9 cellular contexts compared by ENCODE assay signal in genomic region chr1:44035726-44036408, GRCh38. TPM values are rescaled to one million over a fixed set of nuclear protein-coding genes. Genes with fewer than 3 reads are reported as not detected.
DNase-seq lines count a peak whose midpoint lies in the region; ATAC-seq and TF ChIP-seq lines count a peak whose summit lies in the region.
"Had no signal": no experiment of that assay in that cellular context is flagged by ENCODE, and none has a peak within 500 bp of the region (broad histone marks: within the 10 kb centered on the region; RNA-seq: fewer than 3 reads in every experiment).

No MANE protein-coding gene starts in this region.

- no peaks in the 10 kb centered on the region for H3K9me2 ChIP-seq in OCI-LY7 (ENCODE audit: insufficient read depth, low read length)

- no peak overlapping the region for H4K8ac ChIP-seq in trophoblast cell (ENCODE audit: low read depth, low read length)

- H2AK5ac ChIP-seq in trophoblast cell (ENCODE audit: low read length), result no peak overlapping the region

- no peak overlapping the region for H3K27ac Mint-ChIP-seq in activated T-helper 1 cell treated with anti-CD3 and anti-CD28 coated beads, Interleukin-12 subunit alpha, Interleukin-12 subunit beta, Interleukin-2, Interleukin-4 antibody, amounts not matched to agents 30 ng/mL and 10 ng/mL and 1 ng/mL, durations not matched to agents 14 hours and 24 hours and 36 hours

- H3K4me3 Mint-ChIP-seq in activated T-helper 1 cell treated with anti-CD3 and anti-CD28 coated beads, Interleukin-12 subunit alpha, Interleukin-12 subunit beta, Interleukin-2, Interleukin-4 antibody, amounts not matched to agents 30 ng/mL and 10 ng/mL and 1 ng/mL, durations not matched to agents 14 hours and 24 hours and 36 hours, result no peak overlapping the region

- H3K4ac ChIP-seq in trophoblast cell (ENCODE audit: low read depth, low read length), result no peak overlapping the region

- H3K23ac ChIP-seq in trophoblast cell (ENCODE audit: low read length), result no peak overlapping the region

- no peak overlapping the region for H2BK120ac ChIP-seq in trophoblast cell (ENCODE audit: insufficient read depth, low read length, poor library complexity)

- H3K4me1 ChIP-seq in A673 (ENCODE audit: insufficient read depth, low read length, poor library complexity, severe bottlenecking) (peaks cover 27% of the 10 kb centered on the region), OCI-LY7 (ENCODE audit: insufficient read depth, low read length, poor library complexity, severe bottlenecking) (peaks cover 17% of the 10 kb centered on the region), ectodermal cell (ENCODE audit: control insufficient read depth, insufficient read depth, low read length) (peaks cover 37% of the 10 kb centered on the region), trophoblast cell (ENCODE audit: control insufficient read depth in 1 of 2, insufficient read depth in 2 of 2, low read length in 2 of 2) (peaks cover 12 to 15% of the 10 kb centered on the region in 2 experiments)

- H3K36me3 ChIP-seq in A673 (ENCODE audit: insufficient read depth, low read length, poor library complexity, severe bottlenecking), result no peaks in the 10 kb centered on the region
- no peaks in the 10 kb centered on the region for H3K36me3 ChIP-seq in OCI-LY7 (ENCODE audit: insufficient read depth, low read length)
- H3K36me3 ChIP-seq in ectodermal cell (ENCODE audit: control insufficient read depth, insufficient read depth, low read length), result no peaks in the 10 kb centered on the region
- no peaks in the 10 kb centered on the region for H3K36me3 ChIP-seq in trophoblast cell (ENCODE audit: control insufficient read depth in 1 of 2, insufficient read depth in 2 of 2, low read length in 2 of 2)
- H3K36me3 ChIP-seq: colonic mucosa had no signal

- no peak overlapping the region for H2BK5ac ChIP-seq in trophoblast cell (ENCODE audit: low read depth, low read length, poor library complexity)

- H3K4me3 ChIP-seq in A673 (ENCODE audit: low read depth, low read length, poor library complexity, severe bottlenecking), result no peak overlapping the region
- H3K4me3 ChIP-seq in OCI-LY7 (ENCODE audit: low read depth, low read length, poor library complexity, severe bottlenecking), result no peak overlapping the region
- no peak overlapping the region for H3K4me3 ChIP-seq in ectodermal cell (ENCODE audit: insufficient read depth, low read depth, low read length)
- no peak overlapping the region for H3K4me3 ChIP-seq in trophoblast cell (ENCODE audit: low read depth, low read length)
- H3K4me3 ChIP-seq: colonic mucosa had no signal

- H3K36me3 Mint-ChIP-seq in activated T-helper 1 cell treated with anti-CD3 and anti-CD28 coated beads, Interleukin-12 subunit alpha, Interleukin-12 subunit beta, Interleukin-2, Interleukin-4 antibody, amounts not matched to agents 30 ng/mL and 10 ng/mL and 1 ng/mL, durations not matched to agents 14 hours and 24 hours and 36 hours (ENCODE audit: low read depth), result no peaks in the 10 kb centered on the region

- no peaks in the 10 kb centered on the region for H3K79me2 ChIP-seq in OCI-LY7 (ENCODE audit: insufficient read depth, low read depth, low read length)
- no peaks in the 10 kb centered on the region for H3K79me2 ChIP-seq in trophoblast cell (ENCODE audit: control insufficient read depth, insufficient read depth, low read length, poor library complexity)

- H4K12ac ChIP-seq in trophoblast cell (ENCODE audit: low read depth, low read length), result no peak overlapping the region

- no peak overlapping the region for H4K91ac ChIP-seq in trophoblast cell (ENCODE audit: low read depth, low read length)

- no peaks in the 10 kb centered on the region for H4K20me1 ChIP-seq in OCI-LY7 (ENCODE audit: insufficient read depth, low read length)

- POLR2A ChIA-PET in A673 (lab: Charles Lee; ENCODE audit: low non-redundant PET), result no interaction called here
- POLR2A ChIA-PET in OCI-LY7 (lab: Charles Lee), result interaction anchor here (0.6 kb wide), 1 partner anchor 90 kb away, joined by 3 read pairs; no protein-coding TSS in a partner anchor

- H3K14ac ChIP-seq in trophoblast cell (ENCODE audit: low read length), result no peak overlapping the region

- no peak overlapping the region for H3K18ac ChIP-seq in trophoblast cell (ENCODE audit: low read length)

- H3K9me3 Mint-ChIP-seq in activated T-helper 1 cell treated with anti-CD3 and anti-CD28 coated beads, Interleukin-12 subunit alpha, Interleukin-12 subunit beta, Interleukin-2, Interleukin-4 antibody, amounts not matched to agents 30 ng/mL and 10 ng/mL and 1 ng/mL, durations not matched to agents 14 hours and 24 hours and 36 hours, result no peaks in the 10 kb centered on the region

- 0 out of 2 replicates have a peak, but pooled peaks have one; percentile 7 for TF ChIP-seq CTCF in A673 (conservative IDR thresholded peaks at IDR 0.05; ENCODE audit: low read depth, low read length)
- TF ChIP-seq CTCF in OCI-LY7 (conservative IDR thresholded peaks at IDR 0.05; ENCODE audit: low read length), result peak; percentile 38; the same call in 1 of the 2 replicates

- H2AFZ ChIP-seq in OCI-LY7 (ENCODE audit: low read length) (no peak overlapping the region), trophoblast cell (ENCODE audit: insufficient read depth, low read length, poor library complexity) (no peak overlapping the region)

- H2BK12ac ChIP-seq in trophoblast cell (ENCODE audit: low read length), result no peak overlapping the region

- H3K79me1 ChIP-seq in trophoblast cell (ENCODE audit: low read length), result peaks cover 4% of the 10 kb centered on the region

- H3K27me3 Mint-ChIP-seq in activated T-helper 1 cell treated with anti-CD3 and anti-CD28 coated beads, Interleukin-12 subunit alpha, Interleukin-12 subunit beta, Interleukin-2, Interleukin-4 antibody, amounts not matched to agents 30 ng/mL and 10 ng/mL and 1 ng/mL, durations not matched to agents 14 hours and 24 hours and 36 hours (ENCODE audit: insufficient read depth), result peaks cover 9% of the 10 kb centered on the region

- H3K27me3 ChIP-seq in A673 (replicated peaks; ENCODE audit: insufficient read depth, low read depth, low read length, poor library complexity) (no peaks in the 10 kb centered on the region), ectodermal cell (ENCODE audit: control insufficient read depth, insufficient read depth, low read length, poor library complexity, severe bottlenecking) (no peaks in the 10 kb centered on the region), trophoblast cell (ENCODE audit: insufficient read depth, low read length) (no peaks in the 10 kb centered on the region)
- H3K27me3 ChIP-seq: colonic mucosa had no signal

- H3K27ac ChIP-seq in A673 (ENCODE audit: low read depth, low read length, poor library complexity, severe bottlenecking) (peak overlapping the region; percentile 28), OCI-LY7 (ENCODE audit: low read depth, low read length, poor library complexity, severe bottlenecking) (no peak overlapping the region), ectodermal cell (ENCODE audit: insufficient read depth, low read depth, low read length, poor library complexity, severe bottlenecking) (peak overlapping the region; percentile 51), trophoblast cell (ENCODE audit: low read depth, low read length) (no peak overlapping the region)
- H3K27ac ChIP-seq: colonic mucosa had no signal

- ATAC-seq in GM18868 (IDR thresholded peaks at IDR 0.05; ENCODE audit: unreplicated experiment), result no peak

- intact Hi-C loops in A673 (cut with micrococcal nuclease; ENCODE audit: unreplicated experiment), result loop anchor here (1.0 to 5.0 kb wide), 2 partner anchors 31 to 274 kb away; no protein-coding TSS in a partner anchor
- intact Hi-C loops in OCI-LY7 (cut with micrococcal nuclease; ENCODE audit: unreplicated experiment), result loop anchor here (1.0 to 5.0 kb wide), 3 partner anchors 31 to 509 kb away; no protein-coding TSS in a partner anchor
- intact Hi-C loops in activated T-helper 1 cell treated with anti-CD3 and anti-CD28 coated beads, Interleukin-12 subunit alpha, Interleukin-12 subunit beta, Interleukin-2, Interleukin-4 antibody, amounts not matched to agents 30 ng/mL and 10 ng/mL and 1 ng/mL, durations not matched to agents 14 hours and 24 hours and 36 hours (cut with micrococcal nuclease), result loop anchor here (1.0 kb wide), 4 partner anchors 31 to 507 kb away; partner anchors contain the start of gene IPO13

- no peak overlapping the region for H3K9ac ChIP-seq in trophoblast cell (ENCODE audit: low read length)

- H3K4me2 ChIP-seq in OCI-LY7 (ENCODE audit: low read length) (no peak overlapping the region), trophoblast cell (ENCODE audit: low read length) (no peak overlapping the region)

- H3K4me1 Mint-ChIP-seq in activated T-helper 1 cell treated with anti-CD3 and anti-CD28 coated beads, Interleukin-12 subunit alpha, Interleukin-12 subunit beta, Interleukin-2, Interleukin-4 antibody, amounts not matched to agents 30 ng/mL and 10 ng/mL and 1 ng/mL, durations not matched to agents 14 hours and 24 hours and 36 hours (ENCODE audit: low read depth), result peaks cover 14% of the 10 kb centered on the region

- DNase-seq in A673 (ENCODE audit: low spot score) (no peak), OCI-LY7 (ENCODE audit: low spot score) (no peak), myocyte (ENCODE audit: low read depth) (peak; percentile 37), trophoblast cell (no peak), HuH-7 (ENCODE audit: low spot score) (no peak)
- no peak for DNase-seq in activated T-helper 1 cell treated with anti-CD3 and anti-CD28 coated beads, Interleukin-12 subunit alpha, Interleukin-12 subunit beta, Interleukin-2, Interleukin-4 antibody, amounts not matched to agents 30 ng/mL and 10 ng/mL and 1 ng/mL, durations not matched to agents 14 hours and 24 hours and 36 hours (ENCODE audit: low spot score)

- BruUV-seq in A673 (replicated peaks; lab: Mats Ljungman, UMichigan), result no TSS peak
- no TSS peak for BruUV-seq in OCI-LY7 (replicated peaks; lab: Mats Ljungman, UMichigan)

- 83 to 86% methylated on average over 8 of the region's 8 CpGs for WGBS in ectodermal cell, 2 experiments
- no CpG with 5 or more reads among the region's 8 CpGs for WGBS in trophoblast cell (ENCODE audit: extremely low coverage, insufficient coverage, insufficient read length)

- no peaks in the 10 kb centered on the region for H3K9me3 ChIP-seq in A673 (ENCODE audit: low read depth, low read length, poor library complexity, severe bottlenecking)
- H3K9me3 ChIP-seq in OCI-LY7 (ENCODE audit: low read length), result no peaks in the 10 kb centered on the region
- H3K9me3 ChIP-seq in ectodermal cell (ENCODE audit: control insufficient read depth, low read length), result no peaks in the 10 kb centered on the region
- H3K9me3 ChIP-seq in trophoblast cell (ENCODE audit: insufficient read depth, low read depth, low read length), result no peaks in the 10 kb centered on the region
- H3K9me3 ChIP-seq: colonic mucosa had no signal

- CTCF ChIA-PET in A673 (lab: Charles Lee), result interaction anchor here (1.0 to 2.3 kb wide), 4 partner anchors 12 to 272 kb away, joined by 3 to 14 read pairs (median 10); no protein-coding TSS in a partner anchor
- CTCF ChIA-PET in OCI-LY7 (lab: Charles Lee; ENCODE audit: unreplicated experiment), result interaction anchor here (0.9 to 1.5 kb wide), 3 partner anchors 11 to 30 kb away, joined by 3 to 13 read pairs (median 5); no protein-coding TSS in a partner anchor

RNA-seq across cellular contexts. Expression of gene SLC6A9, which starts 4.6 kb away (rescaled TPM):
- 31.4 and 40.8 TPM in 2 replicates for total RNA-seq in A673 (2021)
- total RNA-seq in OCI-LY7 (2014; rRNA removed; shearing (Covaris generic)), result 7.0 and 8.2 TPM in 2 replicates
- total RNA-seq in OCI-LY7 (2022), result 21.8 and 22.4 TPM in 2 replicates
- 22.3 TPM for polyA plus RNA-seq in ectodermal cell (2013, experiment 1 of 4)
- 25.4 TPM for polyA plus RNA-seq in ectodermal cell (2013, experiment 2 of 4)
- polyA plus RNA-seq in ectodermal cell (2013, experiment 3 of 4), result 21.0 TPM
- polyA plus RNA-seq in ectodermal cell (2013, experiment 4 of 4), result 23.5 TPM
- total RNA-seq in myocyte, result 0.42 and 1.2 TPM in 2 replicates
- polyA plus RNA-seq in myocyte (2012), result 6.0 TPM
- polyA plus RNA-seq in trophoblast cell (2013), result 9.9 and 10.8 TPM in 2 replicates
- 7.0 and 7.4 TPM in 2 replicates for total RNA-seq in activated T-helper 1 cell treated with anti-CD3 and anti-CD28 coated beads, Interleukin-12 subunit alpha, Interleukin-12 subunit beta, Interleukin-2, Interleukin-4 antibody, amounts not matched to agents 30 ng/mL and 10 ng/mL and 1 ng/mL, durations not matched to agents 14 hours and 24 hours and 36 hours

RNA-seq across cellular contexts. Expression of gene CCDC24, which starts 44.5 kb away (rescaled TPM):
- total RNA-seq in A673 (2021), result 5.6 and 7.9 TPM in 2 replicates
- 1.9 and 8.9 TPM in 2 replicates for total RNA-seq in OCI-LY7 (2014; rRNA removed; shearing (Covaris generic))
- 4.6 and 9.2 TPM in 2 replicates for total RNA-seq in OCI-LY7 (2022)
- polyA plus RNA-seq in ectodermal cell (2013, experiment 1 of 4), result 12.6 TPM
- polyA plus RNA-seq in ectodermal cell (2013, experiment 2 of 4), result 10.5 TPM
- 9.8 TPM for polyA plus RNA-seq in ectodermal cell (2013, experiment 3 of 4)
- polyA plus RNA-seq in ectodermal cell (2013, experiment 4 of 4), result 9.5 TPM
- total RNA-seq in myocyte, result 1.5 and 3.4 TPM in 2 replicates
- polyA plus RNA-seq in myocyte (2012), result 11.1 TPM
- 2.4 TPM in 2 replicates for polyA plus RNA-seq in trophoblast cell (2013)
- 2.7 TPM in 2 replicates for total RNA-seq in activated T-helper 1 cell treated with anti-CD3 and anti-CD28 coated beads, Interleukin-12 subunit alpha, Interleukin-12 subunit beta, Interleukin-2, Interleukin-4 antibody, amounts not matched to agents 30 ng/mL and 10 ng/mL and 1 ng/mL, durations not matched to agents 14 hours and 24 hours and 36 hours

RNA-seq across cellular contexts. Expression of gene B4GALT2, which starts 56.9 kb away (rescaled TPM):
- total RNA-seq in A673 (2021) (71.5 and 76.4 TPM in 2 replicates), OCI-LY7 (2022) (0.57 and 0.65 TPM in 2 replicates), myocyte (83.0 and 84.4 TPM in 2 replicates)
- 1.4 and 1.9 TPM in 2 replicates for total RNA-seq in OCI-LY7 (2014; rRNA removed; shearing (Covaris generic))
- 82.7 TPM for polyA plus RNA-seq in ectodermal cell (2013, experiment 1 of 4)
- polyA plus RNA-seq in ectodermal cell (2013, experiment 2 of 4), result 77.3 TPM
- polyA plus RNA-seq in ectodermal cell (2013, experiment 3 of 4), result 72.0 TPM
- polyA plus RNA-seq in ectodermal cell (2013, experiment 4 of 4), result 78.7 TPM
- polyA plus RNA-seq in myocyte (2012), result 120 TPM
- 32.4 and 35.1 TPM in 2 replicates for polyA plus RNA-seq in trophoblast cell (2013)
- 51.2 and 51.3 TPM in 2 replicates for total RNA-seq in activated T-helper 1 cell treated with anti-CD3 and anti-CD28 coated beads, Interleukin-12 subunit alpha, Interleukin-12 subunit beta, Interleukin-2, Interleukin-4 antibody, amounts not matched to agents 30 ng/mL and 10 ng/mL and 1 ng/mL, durations not matched to agents 14 hours and 24 hours and 36 hours

Comparison
In these comparisons a context has a peak if more than half of its experiments do, and no peak if none do; other contexts are left out.
1. H3K27ac ChIP-seq: peak in A673 (single experiment) and ectodermal cell (single experiment); none in OCI-LY7 (single experiment) and trophoblast cell (single experiment).
2. RNA of gene B4GALT2, which starts 56.9 kb away (total RNA-seq): 83.0 to 84.4 TPM in myocyte, 71.5 to 76.4 TPM in A673 and 51.2 to 51.3 TPM in activated T-helper 1 cell treated with anti-CD3 and anti-CD28 coated beads, Interleukin-12 subunit alpha, Interleukin-12 subunit beta, Interleukin-2, Interleukin-4 antibody, amounts not matched to agents 30 ng/mL and 10 ng/mL and 1 ng/mL, durations not matched to agents 14 hours and 24 hours and 36 hours; 0.57 to 1.9 TPM in OCI-LY7; every median in the first group is over 10 times any median in the second.